15 cellular contexts compared by ENCODE assay signal in genomic region chr3:51751287-51751686, GRCh38.
"Had no signal": no experiment of that assay in that cellular context is flagged by ENCODE, and none has a peak within 500 bp of the region (broad histone marks: within the 10 kb centered on the region; RNA-seq: fewer than 3 reads in every experiment).

No MANE protein-coding gene starts in this region.

- DNase-seq: activated CD4-positive, CD25-positive, alpha-beta regulatory T cell treated with anti-CD3 and anti-CD28 coated beads, Interleukin-2, amount 50 U/mL, for 72 hours; activated naive CD4-positive, alpha-beta T cell treated with anti-CD3 and anti-CD28 coated beads, Interleukin-2, amount 50 U/mL, for 16 hours; amygdala; brain microvascular endothelial cell; left ventricle myocardium superior; mesendoderm; nephron progenitor cell; psoas muscle; spleen; stimulated activated CD4-positive, alpha-beta T cell treated with anti-CD3 and anti-CD28 coated beads, Interleukin-2, amount 100 ng/mL, for 24 hours; stimulated activated naive CD4-positive, alpha-beta T cell treated with Interleukin-2 at 50 U/mL for 16 hours had no signal

- H3K4me3 Mint-ChIP-seq: dendritic cell treated with granulocyte-macrophage colony-stimulating factor and Interleukin-4, amounts not matched to agents 40 ng/mL and 50 ng/mL, for 4 days; nephron progenitor cell had no signal

- H3K4me1 Mint-ChIP-seq: nephron progenitor cell had no signal

- H3K27ac Mint-ChIP-seq: activated T-helper 2 cell treated with anti-CD3 and anti-CD28 coated beads, Interferon-gamma antibody, Interleukin-2, Interleukin-4, amounts not matched to agents 10 μg/mL and 5 μg/mL and 100 μg/mL, durations not matched to agents 14 hours and 24 hours and 36 hours; dendritic cell treated with granulocyte-macrophage colony-stimulating factor and Interleukin-4, amounts not matched to agents 40 ng/mL and 50 ng/mL, for 4 days; nephron progenitor cell had no signal

- ATAC-seq: gastroesophageal sphincter, left ventricle myocardium superior, psoas muscle, sciatic nerve had no signal
